Comparison of ENCODE assay signal across 15 cellular contexts in genomic region chr2:238256111-238256510, GRCh38.
"Had no signal": no experiment of that assay in that cellular context is flagged by ENCODE, and none has a peak within 500 bp of the region (broad histone marks: within the 10 kb centered on the region; RNA-seq: fewer than 3 reads in every experiment).

No MANE protein-coding gene starts in this region.

- H3K27ac ChIP-seq: ascending aorta, prostate gland, suprapubic skin, tibial artery, upper lobe of right lung had no signal

- H3K4me3 ChIP-seq: ascending aorta, prostate gland, smooth muscle cell, suprapubic skin, tibial artery, upper lobe of right lung had no signal

- H3K4me2 ChIP-seq: smooth muscle cell had no signal

- H3K9me3 ChIP-seq: ascending aorta, prostate gland, suprapubic skin, tibial artery, upper lobe of right lung had no signal

- H3K27me3 ChIP-seq: ascending aorta, suprapubic skin, tibial artery, upper lobe of right lung had no signal

- H3K4me1 ChIP-seq: ascending aorta, prostate gland, suprapubic skin, tibial artery had no signal

- H3K27me3 Mint-ChIP-seq: activated CD4-positive, alpha-beta T cell treated with anti-CD3 and anti-CD28 coated beads for 36 hours; activated naive CD8-positive, alpha-beta T cell treated with anti-CD3 and anti-CD28 coated beads, Interleukin-2, amount 10 ng/mL, durations not matched to agents 7 days and 5 days; dendritic cell treated with granulocyte-macrophage colony-stimulating factor and Interleukin-4, amounts not matched to agents 40 ng/mL and 50 ng/mL, for 4 days; memory B cell; naive thymus-derived CD8-positive, alpha-beta T cell had no signal

- H3K4me1 Mint-ChIP-seq: activated CD4-positive, alpha-beta T cell treated with anti-CD3 and anti-CD28 coated beads for 36 hours; activated naive CD8-positive, alpha-beta T cell treated with anti-CD3 and anti-CD28 coated beads, Interleukin-2, amount 10 ng/mL, durations not matched to agents 7 days and 5 days; endodermal cell; memory B cell had no signal

- DNase-seq: midbrain, tibial artery had no signal

- H3K9me3 Mint-ChIP-seq: activated naive CD4-positive, alpha-beta T cell treated with anti-CD3 and anti-CD28 coated beads for 36 hours; activated naive CD8-positive, alpha-beta T cell treated with anti-CD3 and anti-CD28 coated beads, Interleukin-2, amount 10 ng/mL, durations not matched to agents 7 days and 5 days; dendritic cell treated with granulocyte-macrophage colony-stimulating factor and Interleukin-4, amounts not matched to agents 40 ng/mL and 50 ng/mL, for 4 days; endodermal cell; memory B cell; naive thymus-derived CD8-positive, alpha-beta T cell; T-helper 2 cell treated with Interferon-gamma antibody and Interleukin-4, amounts not matched to agents 5 μg/mL and 100 μg/mL, for 36 hours had no signal

- H3K4me3 Mint-ChIP-seq: activated CD4-positive, alpha-beta T cell treated with anti-CD3 and anti-CD28 coated beads for 36 hours; activated naive CD4-positive, alpha-beta T cell treated with anti-CD3 and anti-CD28 coated beads for 36 hours; activated naive CD8-positive, alpha-beta T cell treated with anti-CD3 and anti-CD28 coated beads, Interleukin-2, amount 10 ng/mL, durations not matched to agents 7 days and 5 days; dendritic cell treated with granulocyte-macrophage colony-stimulating factor and Interleukin-4, amounts not matched to agents 40 ng/mL and 50 ng/mL, for 4 days; endodermal cell; memory B cell; naive thymus-derived CD8-positive, alpha-beta T cell; T-helper 2 cell treated with Interferon-gamma antibody and Interleukin-4, amounts not matched to agents 5 μg/mL and 100 μg/mL, for 36 hours had no signal

- H3K27ac Mint-ChIP-seq: activated CD4-positive, alpha-beta T cell treated with anti-CD3 and anti-CD28 coated beads for 36 hours; activated naive CD4-positive, alpha-beta T cell treated with anti-CD3 and anti-CD28 coated beads for 36 hours; activated naive CD8-positive, alpha-beta T cell treated with anti-CD3 and anti-CD28 coated beads, Interleukin-2, amount 10 ng/mL, durations not matched to agents 7 days and 5 days; dendritic cell treated with granulocyte-macrophage colony-stimulating factor and Interleukin-4, amounts not matched to agents 40 ng/mL and 50 ng/mL, for 4 days; endodermal cell; memory B cell; T-helper 2 cell treated with Interferon-gamma antibody and Interleukin-4, amounts not matched to agents 5 μg/mL and 100 μg/mL, for 36 hours had no signal
